Comparison of ENCODE assay signal across 10 cellular contexts in the genomic region with DNA sequence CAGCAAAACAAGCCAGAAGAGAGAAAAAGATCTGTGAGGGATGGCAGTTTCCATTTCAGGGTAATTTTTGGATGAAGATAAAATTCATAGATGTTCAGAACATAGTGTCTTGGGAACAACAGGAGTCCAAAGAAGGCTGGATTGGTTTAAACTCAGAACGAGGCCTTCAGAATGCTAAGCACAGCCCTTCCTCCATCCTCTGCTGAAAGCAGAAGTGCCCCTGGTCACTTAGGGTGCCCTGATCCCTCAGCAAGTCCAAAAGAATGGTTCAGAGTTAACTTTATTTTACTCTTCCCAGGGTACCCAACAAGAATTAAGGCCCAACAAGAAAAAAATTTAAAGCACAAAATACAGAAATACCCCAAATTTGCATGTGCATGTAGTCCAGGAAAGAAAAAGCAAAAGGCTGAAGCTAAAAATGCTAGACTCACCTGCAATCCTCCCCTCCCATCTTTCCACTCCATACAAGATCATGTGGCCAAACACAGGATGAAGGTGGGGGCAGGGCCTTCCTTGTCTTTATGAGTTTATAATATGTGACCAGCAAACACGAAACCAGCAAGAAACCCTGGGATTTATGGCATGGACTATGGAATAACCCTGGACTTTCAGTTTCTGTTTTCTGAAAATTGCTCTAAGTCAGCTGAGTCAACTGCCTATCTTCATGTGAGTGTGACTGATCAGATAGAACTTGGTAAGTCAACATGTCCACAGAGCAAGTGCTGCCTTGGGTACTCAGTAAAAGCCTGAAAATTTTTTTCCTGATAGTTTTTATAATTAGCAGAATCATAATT. TPM values are rescaled to one million over a fixed set of nuclear protein-coding genes. Genes with fewer than 3 reads are reported as not detected.
DNase-seq lines count a peak whose midpoint lies in the region; ATAC-seq lines count a peak whose summit lies in the region.
"Had no signal": no experiment of that assay in that cellular context is flagged by ENCODE, and none has a peak within 500 bp of the region (broad histone marks: within the 10 kb centered on the region; RNA-seq: fewer than 3 reads in every experiment).

No MANE protein-coding gene starts in this region.

- H3K4me2 ChIP-seq in mesenchymal stem cell (ENCODE audit: low read length, poor library complexity, severe bottlenecking): no peak overlapping the region

- H3K14ac ChIP-seq in mesenchymal stem cell (ENCODE audit: low read length in 2 of 2): no peak overlapping the region

- no peak overlapping the region for H2BK12ac ChIP-seq in mesenchymal stem cell (ENCODE audit: low read length in 2 of 2)

- no peak overlapping the region for H3K9ac ChIP-seq in duodenal mucosa (ENCODE audit: low read depth in 1 of 2, low read length in 2 of 2)
- peak overlapping the region; percentile 67 for H3K9ac ChIP-seq in mesenchymal stem cell (ENCODE audit: low read length)

- H2BK15ac ChIP-seq in mesenchymal stem cell (ENCODE audit: low read depth, poor library complexity, severe bottlenecking): no peak overlapping the region

- peak overlapping the region; percentile 51 for H3K27ac ChIP-seq in duodenal mucosa (ENCODE audit: low read depth, low read length)
- no peak overlapping the region for H3K27ac ChIP-seq in mesenchymal stem cell (ENCODE audit: low read length, poor library complexity, severe bottlenecking)

- peaks cover 26 to 37% of the 10 kb centered on the region in 2 donors for H3K4me1 ChIP-seq in duodenal mucosa (ENCODE audit: control insufficient read depth in 1 of 2, insufficient read depth in 2 of 2, low read length in 2 of 2)
- H3K4me1 ChIP-seq in mesenchymal stem cell (ENCODE audit: control insufficient read depth, insufficient read depth, low read depth, low read length): peaks cover 2% of the 10 kb centered on the region

- no peak overlapping the region for H2AK5ac ChIP-seq in mesenchymal stem cell (ENCODE audit: low read length, severe bottlenecking)

- no peaks in the 10 kb centered on the region for H3K9me3 Mint-ChIP-seq in activated T-cell treated with anti-CD3 and anti-CD28 coated beads, Interleukin-2, amount 50 U/mL, for 24 hours

- H2BK5ac ChIP-seq in mesenchymal stem cell (ENCODE audit: low read depth, low read length, poor library complexity, severe bottlenecking): no peak overlapping the region

- no peak overlapping the region for H3K4ac ChIP-seq in mesenchymal stem cell (ENCODE audit: low read depth in 1 of 2, low read length in 2 of 2)

- no peak overlapping the region for H4K91ac ChIP-seq in mesenchymal stem cell (ENCODE audit: low read length)

- peaks cover 70% of the 10 kb centered on the region for H3K4me1 Mint-ChIP-seq in activated T-cell treated with anti-CD3 and anti-CD28 coated beads, Interleukin-2, amount 50 U/mL, for 24 hours (ENCODE audit: low read depth)

- H3K36me3 ChIP-seq in duodenal mucosa (ENCODE audit: control insufficient read depth in 1 of 2, insufficient read depth in 2 of 2, low read length in 2 of 2) (peaks cover 24 to 69% of the 10 kb centered on the region in 2 donors), mesenchymal stem cell (ENCODE audit: control insufficient read depth in 1 of 2, insufficient read depth in 2 of 2, low read depth in 1 of 2, low read length in 2 of 2) (peaks cover 46 to 89% of the 10 kb centered on the region in 2 experiments)

- no peak overlapping the region for H4K8ac ChIP-seq in mesenchymal stem cell (ENCODE audit: low read length)

- H3K79me1 ChIP-seq in mesenchymal stem cell (replicated peaks; ENCODE audit: low read length, poor library complexity, severe bottlenecking): peaks cover 40% of the 10 kb centered on the region

- no peaks in the 10 kb centered on the region for H3K27me3 ChIP-seq in duodenal mucosa (ENCODE audit: control insufficient read depth in 1 of 2, insufficient read depth in 2 of 2, low read length in 2 of 2)
- H3K27me3 ChIP-seq in mesenchymal stem cell (ENCODE audit: control insufficient read depth in 1 of 2, insufficient read depth in 1 of 2, low read length in 2 of 2): no peaks in the 10 kb centered on the region
- H3K27me3 ChIP-seq: tibial artery had no signal

- H2AFZ ChIP-seq in mesenchymal stem cell (ENCODE audit: low read depth, low read length): no peak overlapping the region

- ATAC-seq in HG03460 (IDR thresholded peaks at IDR 0.05; ENCODE audit: unreplicated experiment): no peak

- no peak overlapping the region for H2BK120ac ChIP-seq in mesenchymal stem cell (ENCODE audit: low read depth, low read length)

- H3K9me3 ChIP-seq in duodenal mucosa (ENCODE audit: control insufficient read depth in 1 of 2, low read length in 2 of 2): no peaks in the 10 kb centered on the region
- H3K9me3 ChIP-seq in mesenchymal stem cell (ENCODE audit: control insufficient read depth, low read length): no peaks in the 10 kb centered on the region
- H3K9me3 ChIP-seq: tibial artery had no signal

- H3K4me3 ChIP-seq in duodenal mucosa (ENCODE audit: low read depth in 1 of 2, low read length in 2 of 2): peak overlapping the region; percentile 3 to 14
- peak overlapping the region in 1 of 2 experiments; percentile 68 for H3K4me3 ChIP-seq in mesenchymal stem cell (ENCODE audit: insufficient read depth in 1 of 2, low read depth in 1 of 2, low read length in 2 of 2)
- H3K4me3 ChIP-seq: tibial artery had no signal

- DNase-seq in activated T-cell treated with anti-CD3 and anti-CD28 coated beads, Interleukin-2, amount 50 U/mL, for 24 hours: no peak
- no peak for DNase-seq in activated T-cell treated with anti-CD3 and anti-CD28 coated beads, Interleukin-2, amount 50 U/mL, for 1 hour
- peak; percentile 82 for DNase-seq in mesenchymal stem cell
- DNase-seq in superior temporal gyrus (ENCODE audit: extremely low spot score): peak; percentile 38
- no peak for DNase-seq in NCI-H146 (lab: John Stamatoyannopoulos, UW)
- DNase-seq in activated effector memory CD4-positive, alpha-beta T cell treated with Interleukin-2 at 50 U/mL for 16 hours: no peak
- DNase-seq: NCI-H1417 treated with DMSO at 0.1 percent for 48 hours, tibial artery had no signal

- no peak overlapping the region for H3K18ac ChIP-seq in mesenchymal stem cell (ENCODE audit: low read depth in 1 of 2, low read length in 2 of 2)

- H3K27ac Mint-ChIP-seq in activated T-cell treated with anti-CD3 and anti-CD28 coated beads, Interleukin-2, amount 50 U/mL, for 24 hours: peak overlapping the region; percentile 53

- H3K27me3 Mint-ChIP-seq in activated T-cell treated with anti-CD3 and anti-CD28 coated beads, Interleukin-2, amount 50 U/mL, for 24 hours: no peaks in the 10 kb centered on the region

- no peak overlapping the region for H3K4me3 Mint-ChIP-seq in activated T-cell treated with anti-CD3 and anti-CD28 coated beads, Interleukin-2, amount 50 U/mL, for 24 hours

- peaks cover 94% of the 10 kb centered on the region for H3K36me3 Mint-ChIP-seq in activated T-cell treated with anti-CD3 and anti-CD28 coated beads, Interleukin-2, amount 50 U/mL, for 24 hours (ENCODE audit: low read depth)

- no peak overlapping the region for H3K23ac ChIP-seq in mesenchymal stem cell (ENCODE audit: low read length in 2 of 2)

- 90% methylated on average over 2 of the region's 2 CpGs for WGBS in mesenchymal stem cell

RNA-seq across cellular contexts. Expression of a gene that starts 21.2 kb away (rescaled TPM):
- 85.2 TPM for polyA plus RNA-seq in mesenchymal stem cell (2013, experiment 1 of 2)
- polyA plus RNA-seq in mesenchymal stem cell (2013, experiment 2 of 2): 85.6 TPM

Comparison
In these comparisons a context has a peak if more than half of its experiments do, and no peak if none do; other contexts are left out.
1. DNase-seq: peak in mesenchymal stem cell (single experiment) and superior temporal gyrus (single experiment); none in activated T-cell treated with anti-CD3 and anti-CD28 coated beads, Interleukin-2, amount 50 U/mL, for 24 hours (single experiment), activated T-cell treated with anti-CD3 and anti-CD28 coated beads, Interleukin-2, amount 50 U/mL, for 1 hour (single experiment), NCI-H146 (single experiment) and activated effector memory CD4-positive, alpha-beta T cell treated with Interleukin-2 at 50 U/mL for 16 hours (single experiment).